Comparison of ENCODE assay signal across 23 cellular contexts in genomic region chr9:79430599-79430998, GRCh38.
"Had no signal": no experiment of that assay in that cellular context is flagged by ENCODE, and none has a peak within 500 bp of the region (broad histone marks: within the 10 kb centered on the region; RNA-seq: fewer than 3 reads in every experiment).

No MANE protein-coding gene starts in this region.

- ATAC-seq: activated CD4-positive, CD25-positive, alpha-beta regulatory T cell treated with anti-CD3 and anti-CD28 coated beads, Interleukin-2, amount 50 U/mL, for 24 hours; activated T-cell treated with anti-CD3 and anti-CD28 coated beads, Interleukin-2, amount 50 U/mL, for 72 hours; naive thymus-derived CD4-positive, alpha-beta T cell had no signal

- H3K27me3 Mint-ChIP-seq: activated CD4-positive, alpha-beta memory T cell treated with anti-CD3 and anti-CD28 coated beads, Interleukin-2, amount 10 ng/mL, durations not matched to agents 7 days and 5 days; activated CD4-positive, alpha-beta T cell treated with anti-CD3 and anti-CD28 coated beads, Interleukin-2, amount 10 ng/mL, durations not matched to agents 24 days and 14 days had no signal

- DNase-seq: activated CD4-positive, alpha-beta memory T cell treated with anti-CD3 and anti-CD28 coated beads, Interleukin-2, amount 10 ng/mL, durations not matched to agents 7 days and 5 days; activated CD4-positive, alpha-beta T cell treated with anti-CD3 and anti-CD28 coated beads, Interleukin-2, amount 10 ng/mL, durations not matched to agents 24 days and 14 days; activated effector memory CD4-positive, alpha-beta T cell treated with anti-CD3 and anti-CD28 coated beads, Interleukin-2, amount 50 U/mL, for 16 hours; activated naive CD4-positive, alpha-beta T cell treated with anti-CD3 and anti-CD28 coated beads, Interleukin-2, amount 50 U/mL, for 16 hours; activated T-cell treated with anti-CD3 and anti-CD28 coated beads, Interleukin-2, amount 50 U/mL, for 72 hours; aorta; colonic mucosa; kidney; lower lobe of right lung; naive thymus-derived CD4-positive, alpha-beta T cell; occipital lobe; spleen; stimulated activated CD4-positive, alpha-beta T cell treated with anti-CD3 and anti-CD28 coated beads, Interleukin-4, amount 100 ng/mL, for 1 hour; stimulated activated naive CD4-positive, alpha-beta T cell; testis had no signal

- H3K4me3 Mint-ChIP-seq: activated CD4-positive, alpha-beta memory T cell treated with anti-CD3 and anti-CD28 coated beads, Interleukin-2, amount 10 ng/mL, durations not matched to agents 7 days and 5 days; activated CD4-positive, alpha-beta T cell treated with anti-CD3 and anti-CD28 coated beads, Interleukin-2, amount 10 ng/mL, durations not matched to agents 24 days and 14 days; activated T-cell treated with anti-CD3 and anti-CD28 coated beads, Interleukin-2, amount 50 U/mL, for 72 hours; central memory CD8-positive, alpha-beta T cell; naive thymus-derived CD4-positive, alpha-beta T cell; neural crest cell; T-helper 2 cell treated with Interferon-gamma antibody and Interleukin-4, amounts not matched to agents 5 μg/mL and 100 μg/mL, for 36 hours had no signal

- H3K27ac Mint-ChIP-seq: activated CD4-positive, alpha-beta memory T cell treated with anti-CD3 and anti-CD28 coated beads, Interleukin-2, amount 10 ng/mL, durations not matched to agents 7 days and 5 days; activated CD4-positive, alpha-beta T cell treated with anti-CD3 and anti-CD28 coated beads, Interleukin-2, amount 10 ng/mL, durations not matched to agents 24 days and 14 days; activated T-cell treated with anti-CD3 and anti-CD28 coated beads, Interleukin-2, amount 50 U/mL, for 72 hours; naive thymus-derived CD4-positive, alpha-beta T cell; T-helper 2 cell treated with Interferon-gamma antibody and Interleukin-4, amounts not matched to agents 5 μg/mL and 100 μg/mL, for 36 hours had no signal

- H3K9me3 ChIP-seq: colonic mucosa, testis, vagina had no signal

- H3K27ac ChIP-seq: breast epithelium, colonic mucosa, epithelial cell of prostate, lower lobe of right lung, spleen, testis, vagina, VCaP had no signal

- H3K4me3 ChIP-seq: breast epithelium, colonic mucosa, lower lobe of right lung, spleen, testis, vagina had no signal

- H3K4me1 Mint-ChIP-seq: activated CD4-positive, alpha-beta memory T cell treated with anti-CD3 and anti-CD28 coated beads, Interleukin-2, amount 10 ng/mL, durations not matched to agents 7 days and 5 days; activated CD4-positive, alpha-beta T cell treated with anti-CD3 and anti-CD28 coated beads, Interleukin-2, amount 10 ng/mL, durations not matched to agents 24 days and 14 days; central memory CD8-positive, alpha-beta T cell; neural crest cell had no signal

- H3K36me3 ChIP-seq: breast epithelium, colonic mucosa, lower lobe of right lung, spleen, vagina had no signal

- H3K4me1 ChIP-seq: breast epithelium, colonic mucosa, lower lobe of right lung, spleen, testis, vagina had no signal

- H3K27me3 ChIP-seq: breast epithelium, colonic mucosa, spleen, testis, vagina had no signal
